Comparison of ENCODE assay signal across 9 cellular contexts in the genomic region with DNA sequence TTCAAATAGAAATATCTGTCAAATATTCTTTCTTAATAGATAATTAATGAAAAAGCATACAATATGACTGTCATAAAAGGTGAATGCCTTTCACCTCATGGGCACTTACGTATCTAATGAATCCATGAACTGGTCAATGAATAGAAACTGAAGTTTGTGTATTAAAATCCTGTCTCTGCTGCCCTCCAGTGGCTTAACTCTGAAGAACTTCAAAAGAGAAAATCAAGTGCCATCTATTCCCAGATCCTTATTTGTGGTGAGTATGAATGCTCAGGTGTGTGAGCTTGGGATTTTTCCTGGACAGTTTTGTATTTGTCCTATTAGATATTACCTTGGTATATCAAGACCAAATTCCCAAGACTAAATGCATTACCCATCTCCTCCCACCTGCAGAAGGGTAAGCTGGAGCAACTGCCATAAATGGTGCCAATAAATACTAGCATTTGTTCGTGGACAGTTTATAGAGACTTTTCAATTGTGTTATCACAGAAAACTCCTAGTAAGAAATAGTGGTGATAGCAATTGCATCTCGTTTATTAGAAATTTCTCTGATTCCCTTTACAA. TPM values are rescaled to one million over a fixed set of nuclear protein-coding genes. Genes with fewer than 3 reads are reported as not detected.
A peak's percentile ranks its signal among the peaks of the same experiment; 100 is the strongest.
DNase-seq lines count a peak whose midpoint lies in the region; ATAC-seq and TF ChIP-seq lines count a peak whose summit lies in the region.
"Had no signal": no experiment of that assay in that cellular context is flagged by ENCODE, and none has a peak within 500 bp of the region (broad histone marks: within the 10 kb centered on the region; RNA-seq: fewer than 3 reads in every experiment).

No MANE protein-coding gene starts in this region.

- CTCF ChIA-PET in T-cell (lab: Charles Lee) = interaction anchor here in 1 of 2 donors (1.2 kb wide), 1 partner anchor 439 kb away, joined by 3 read pairs; no protein-coding TSS in a partner anchor

- POLR2A ChIA-PET in T-cell (lab: Charles Lee) = no interaction called here

- no peaks in the 10 kb centered on the region for H3K4me1 Mint-ChIP-seq in T-cell
- peaks cover 11% of the 10 kb centered on the region for H3K4me1 Mint-ChIP-seq in stimulated activated memory B cell treated with anti-CD40 and anti-IgM and Interleukin-4, amounts not matched to agents 10 μg/mL and 1 μg/mL and 100 μg/mL, for 72 hours

- intact Hi-C loops in breast epithelium (cut with DNase I; ENCODE audit: low total_unique reads) = no loop called here
- intact Hi-C loops in left lung (cut with DNase I) = no loop called here

- no peaks in the 10 kb centered on the region for H3K36me3 Mint-ChIP-seq in T-cell
- H3K36me3 Mint-ChIP-seq in stimulated activated memory B cell treated with anti-CD40 and anti-IgM and Interleukin-4, amounts not matched to agents 10 μg/mL and 1 μg/mL and 100 μg/mL, for 72 hours = no peaks in the 10 kb centered on the region
- H3K36me3 Mint-ChIP-seq: activated naive CD4-positive, alpha-beta T cell treated with anti-CD3 and anti-CD28 coated beads, Interleukin-2, amount 50 U/mL, for 72 hours had no signal

- no peak overlapping the region for H3K4me3 ChIP-seq in breast epithelium
- H3K4me3 ChIP-seq in left lung = no peak overlapping the region

- H3K27ac ChIP-seq in breast epithelium = no peak overlapping the region
- no peak overlapping the region for H3K27ac ChIP-seq in left lung

- no peaks in the 10 kb centered on the region for H3K27me3 Mint-ChIP-seq in T-cell
- no peaks in the 10 kb centered on the region for H3K27me3 Mint-ChIP-seq in stimulated activated memory B cell treated with anti-CD40 and anti-IgM and Interleukin-4, amounts not matched to agents 10 μg/mL and 1 μg/mL and 100 μg/mL, for 72 hours

- H3K27ac Mint-ChIP-seq in T-cell = no peak overlapping the region
- no peak overlapping the region for H3K27ac Mint-ChIP-seq in stimulated activated memory B cell treated with anti-CD40 and anti-IgM and Interleukin-4, amounts not matched to agents 10 μg/mL and 1 μg/mL and 100 μg/mL, for 72 hours
- H3K27ac Mint-ChIP-seq: activated naive CD4-positive, alpha-beta T cell treated with anti-CD3 and anti-CD28 coated beads, Interleukin-2, amount 50 U/mL, for 72 hours had no signal

- no peak for TF ChIP-seq POLR2A in breast epithelium (IDR thresholded peaks at IDR 0.05)

- H3K4me3 Mint-ChIP-seq in T-cell = no peak overlapping the region
- no peak overlapping the region for H3K4me3 Mint-ChIP-seq in stimulated activated memory B cell treated with anti-CD40 and anti-IgM and Interleukin-4, amounts not matched to agents 10 μg/mL and 1 μg/mL and 100 μg/mL, for 72 hours

- H3K4me1 ChIP-seq in breast epithelium (no peaks in the 10 kb centered on the region), left lung (no peaks in the 10 kb centered on the region)

- ATAC-seq in HG02642 (IDR thresholded peaks at IDR 0.05; ENCODE audit: poor library complexity, unreplicated experiment) (peak; percentile 41), left lung (peak; percentile 80), T-cell (replicated peaks in 1 of 4) (no peak)
- no peak for ATAC-seq in stimulated activated memory B cell treated with anti-CD40 and anti-IgM and Interleukin-4, amounts not matched to agents 10 μg/mL and 1 μg/mL and 100 μg/mL, for 72 hours
- ATAC-seq: activated naive CD4-positive, alpha-beta T cell treated with anti-CD3 and anti-CD28 coated beads, Interleukin-2, amount 50 U/mL, for 72 hours had no signal

- TF ChIP-seq CTCF in breast epithelium (IDR thresholded peaks at IDR 0.05) (peak; percentile 40 to 78 (median 64)), left lung (IDR thresholded peaks at IDR 0.05) (peak; percentile 46 to 58)

- H3K27me3 ChIP-seq in breast epithelium (no peaks in the 10 kb centered on the region), left lung (no peaks in the 10 kb centered on the region)

- DNase-seq in SKM-1 treated with dmso at 0.1 percent for 144 hours (lab: John Stamatoyannopoulos, UW; ENCODE audit: unreplicated experiment) = peak; percentile 22
- DNase-seq in SKM-1 (lab: John Stamatoyannopoulos, UW; ENCODE audit: unreplicated experiment) = no peak
- DNase-seq in NCI-H69 (lab: John Stamatoyannopoulos, UW) = peak; percentile 68
- no peak for DNase-seq in breast epithelium (ENCODE audit: low spot score in 2 of 2)
- DNase-seq in left lung = no peak
- DNase-seq in T-cell = no peak

- no peaks in the 10 kb centered on the region for H3K9me3 Mint-ChIP-seq in T-cell
- no peaks in the 10 kb centered on the region for H3K9me3 Mint-ChIP-seq in stimulated activated memory B cell treated with anti-CD40 and anti-IgM and Interleukin-4, amounts not matched to agents 10 μg/mL and 1 μg/mL and 100 μg/mL, for 72 hours
- H3K9me3 Mint-ChIP-seq: activated naive CD4-positive, alpha-beta T cell treated with anti-CD3 and anti-CD28 coated beads, Interleukin-2, amount 50 U/mL, for 72 hours had no signal

- no peaks in the 10 kb centered on the region for H3K9me3 ChIP-seq in breast epithelium
- H3K9me3 ChIP-seq in left lung = no peaks in the 10 kb centered on the region

- no peaks in the 10 kb centered on the region for H3K36me3 ChIP-seq in breast epithelium
- no peaks in the 10 kb centered on the region for H3K36me3 ChIP-seq in left lung

RNA-seq across cellular contexts. Expression of a gene that starts 44.0 kb away (rescaled TPM):
- total RNA-seq in breast epithelium = 100 to 1,000 TPM in 1 of 3 donors, 10 to 100 TPM in 2; 54.6 to 158 (median 99.0) TPM
- total RNA-seq in left lung = 10 to 100 TPM; 24.2 to 36.2 TPM
- total RNA-seq in T-cell = under 1 TPM in 3 of 5 donors, not detected in 2; 0.03 to 0.12 (median 0.10) TPM

RNA-seq across cellular contexts. Expression of a gene that starts 45.0 kb away (rescaled TPM):
- total RNA-seq in breast epithelium = under 1 TPM in 1 of 3 donors, not detected in 2; 0.32 TPM
- under 1 TPM; 0.82 to 0.89 TPM for total RNA-seq in left lung
- total RNA-seq in T-cell = not detected
- total RNA-seq: activated naive CD4-positive, alpha-beta T cell treated with anti-CD3 and anti-CD28 coated beads, Interleukin-2, amount 50 U/mL, for 72 hours had no signal

Comparison
In these comparisons a context has a peak if more than half of its experiments do, and no peak if none do; other contexts are left out.
1. DNase-seq: peak in SKM-1 treated with dmso at 0.1 percent for 144 hours (single experiment) and NCI-H69 (single experiment); none in SKM-1 (single experiment), breast epithelium (0 of 2), left lung (0 of 2) and T-cell (0 of 34).
2. ATAC-seq: peak in HG02642 (single experiment) and left lung (single experiment); none in T-cell (0 of 4) and stimulated activated memory B cell treated with anti-CD40 and anti-IgM and Interleukin-4, amounts not matched to agents 10 μg/mL and 1 μg/mL and 100 μg/mL, for 72 hours (single experiment).
3. RNA of a gene that starts 44.0 kb away (total RNA-seq): 54.6 to 158 TPM in breast epithelium and 24.2 to 36.2 TPM in left lung; 0.03 to 0.12 TPM in T-cell; every median in the first group is over 10 times any median in the second.